Comparison of ENCODE assay signal across 1 cellular context in the genomic region with DNA sequence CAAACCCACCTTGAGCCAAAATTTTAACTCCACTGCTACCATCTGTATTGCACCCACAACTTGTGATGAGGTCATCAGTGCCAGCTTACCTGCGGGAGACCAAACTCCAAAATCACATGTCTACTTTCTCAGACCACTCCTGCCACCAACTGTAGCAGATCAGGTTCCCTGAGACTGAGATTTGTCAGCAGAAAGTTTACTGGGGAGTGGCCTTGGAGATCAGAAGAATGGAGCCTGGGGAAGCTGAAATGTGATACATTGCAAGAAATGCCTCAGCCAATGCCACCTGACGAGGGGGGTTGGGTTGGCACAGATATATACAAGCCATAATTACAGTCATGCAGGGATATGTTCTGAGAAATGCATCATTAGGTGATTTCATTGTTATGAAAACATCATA.
TF ChIP-seq lines count a peak whose summit lies in the region.

No MANE protein-coding gene starts in this region.

TF ChIP-seq in H1, 55 proteins besides CTCF, POLR2A, EP300 and RAD21:
- TF ChIP-seq GABPA (IDR thresholded peaks at IDR 0.05; ENCODE audit: borderline replicate concordance, insufficient read depth, low read length) (no peak), TAF1 (IDR thresholded peaks at IDR 0.05; ENCODE audit: low read depth, low read length) (no peak), SP1 (IDR thresholded peaks at IDR 0.05; ENCODE audit: low read depth, low read length) (no peak), RBBP5 (IDR thresholded peaks at IDR 0.05; ENCODE audit: borderline replicate concordance, low read depth, low read length) (no peak), CEBPB (IDR thresholded peaks at IDR 0.05; ENCODE audit: low read depth, low read length) (no peak), TAF7 (optimal IDR thresholded peaks at IDR 0.05; ENCODE audit: borderline replicate concordance, low read depth, low read length) (no peak), JUND (IDR thresholded peaks at IDR 0.05; ENCODE audit: low read length) (no peak), HDAC2 (IDR thresholded peaks at IDR 0.05; ENCODE audit: borderline replicate concordance in 1 of 2, low read depth in 2 of 2, low read length in 2 of 2) (no peak), CREB1 (IDR thresholded peaks at IDR 0.05) (no peak), ZNF274 (IDR thresholded peaks at IDR 0.05; ENCODE audit: borderline replicate concordance, extremely low read depth, low read length) (no peak), ASH2L (IDR thresholded peaks at IDR 0.05; ENCODE audit: low read length) (no peak)
- TF ChIP-seq, protein P1, sequence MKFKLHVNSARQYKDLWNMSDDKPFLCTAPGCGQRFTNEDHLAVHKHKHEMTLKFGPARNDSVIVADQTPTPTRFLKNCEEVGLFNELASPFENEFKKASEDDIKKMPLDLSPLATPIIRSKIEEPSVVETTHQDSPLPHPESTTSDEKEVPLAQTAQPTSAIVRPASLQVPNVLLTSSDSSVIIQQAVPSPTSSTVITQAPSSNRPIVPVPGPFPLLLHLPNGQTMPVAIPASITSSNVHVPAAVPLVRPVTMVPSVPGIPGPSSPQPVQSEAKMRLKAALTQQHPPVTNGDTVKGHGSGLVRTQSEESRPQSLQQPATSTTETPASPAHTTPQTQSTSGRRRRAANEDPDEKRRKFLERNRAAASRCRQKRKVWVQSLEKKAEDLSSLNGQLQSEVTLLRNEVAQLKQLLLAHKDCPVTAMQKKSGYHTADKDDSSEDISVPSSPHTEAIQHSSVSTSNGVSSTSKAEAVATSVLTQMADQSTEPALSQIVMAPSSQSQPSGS (IDR thresholded peaks at IDR 0.05; ENCODE audit: low read length), result no peak
- TF ChIP-seq, protein P2, sequence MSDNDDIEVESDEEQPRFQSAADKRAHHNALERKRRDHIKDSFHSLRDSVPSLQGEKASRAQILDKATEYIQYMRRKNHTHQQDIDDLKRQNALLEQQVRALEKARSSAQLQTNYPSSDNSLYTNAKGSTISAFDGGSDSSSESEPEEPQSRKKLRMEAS (IDR thresholded peaks at IDR 0.05), result no peak
